Comparison of ENCODE assay signal across 8 cellular contexts in the genomic region with DNA sequence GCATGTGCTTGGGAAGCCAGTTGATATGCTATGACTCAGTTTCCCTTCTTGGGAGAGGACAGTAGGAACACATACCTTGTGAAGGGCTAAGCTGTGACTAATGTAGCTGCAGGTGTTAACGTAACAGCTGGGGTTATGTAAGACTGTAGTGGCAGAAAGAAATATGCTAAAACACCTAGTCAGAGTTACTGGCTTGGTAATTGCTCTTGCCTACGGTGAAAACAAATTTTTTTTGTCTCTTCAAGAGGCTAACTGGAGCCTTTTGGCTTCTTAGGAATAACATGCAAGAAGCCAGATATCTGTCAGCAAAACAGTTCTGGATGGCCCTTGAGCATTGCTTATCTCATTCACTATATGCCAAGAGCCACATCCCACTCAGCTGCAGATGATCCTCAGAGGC. TPM values are rescaled to one million over a fixed set of nuclear protein-coding genes. Genes with fewer than 3 reads are reported as not detected.
A peak's percentile ranks its signal among the peaks of the same experiment; 100 is the strongest.
DNase-seq lines count a peak whose midpoint lies in the region; TF ChIP-seq lines count a peak whose summit lies in the region.

No MANE protein-coding gene starts in this region.

- H4K20me1 ChIP-seq in DOHH2 (ENCODE audit: control insufficient read depth, insufficient read depth, low read depth, low read length) = no peaks in the 10 kb centered on the region
- H4K20me1 ChIP-seq in OCI-LY7 (ENCODE audit: insufficient read depth, low read length) = 0 out of 2 replicates have a peak, but pooled peaks cover 6% of the 10 kb centered on the region

- no TSS peak for BruUV-seq in OCI-LY7 (replicated peaks; lab: Mats Ljungman, UMichigan)

- H3K4me2 ChIP-seq in DOHH2 (ENCODE audit: low read length) (peak overlapping the region; percentile 96), OCI-LY7 (ENCODE audit: low read length) (peak overlapping the region; percentile 93), parathyroid adenoma (ENCODE audit: low read length) (peak overlapping the region; percentile 94)

- CTCF ChIA-PET in OCI-LY7 (lab: Charles Lee; ENCODE audit: unreplicated experiment) = interaction anchor here (4.0 kb wide), 1 partner anchor 35 kb away, joined by 67 read pairs; no protein-coding TSS in a partner anchor

- H3K9me2 ChIP-seq in DOHH2 (replicated peaks; ENCODE audit: control insufficient read depth, low read length) = no peaks in the 10 kb centered on the region
- H3K9me2 ChIP-seq in OCI-LY7 (ENCODE audit: insufficient read depth, low read length) = no peaks in the 10 kb centered on the region

- H3K36me3 ChIP-seq in DOHH2 (ENCODE audit: control insufficient read depth, low read length) (no peaks in the 10 kb centered on the region), OCI-LY7 (ENCODE audit: insufficient read depth, low read length) (no peaks in the 10 kb centered on the region), endodermal cell (ENCODE audit: control insufficient read depth, insufficient read depth, low read length) (peaks cover 8% of the 10 kb centered on the region), parathyroid adenoma (ENCODE audit: control insufficient read depth, insufficient read depth, low read length) (no peaks in the 10 kb centered on the region)

- H3K4me1 ChIP-seq in DOHH2 (ENCODE audit: control insufficient read depth, low read length) = peaks cover 48% of the 10 kb centered on the region
- H3K4me1 ChIP-seq in OCI-LY7 (ENCODE audit: insufficient read depth, low read length, poor library complexity, severe bottlenecking) = peaks cover 65% of the 10 kb centered on the region
- H3K4me1 ChIP-seq in endodermal cell (ENCODE audit: control insufficient read depth, insufficient read depth, low read length) = peaks cover 11% of the 10 kb centered on the region
- H3K4me1 ChIP-seq in parathyroid adenoma = peaks cover 3% of the 10 kb centered on the region

- H3K9me3 Mint-ChIP-seq in endodermal cell = no peaks in the 10 kb centered on the region

- intact Hi-C loops in OCI-LY7 (cut with micrococcal nuclease; ENCODE audit: unreplicated experiment) (loop anchor here (2.0 kb wide), 2 partner anchors 19 to 79 kb away; no protein-coding TSS in a partner anchor), posterior cingulate gyrus (cut with DNase I) (no loop called here), head of caudate nucleus (cut with DNase I) (no loop called here)

- DNase-seq in OCI-LY7 (ENCODE audit: low spot score) = peak; percentile 41
- DNase-seq in endodermal cell = no peak
- no peak for DNase-seq in NOMO-1 treated with dmso at 0.1 percent for 144 hours (lab: John Stamatoyannopoulos, UW; ENCODE audit: unreplicated experiment)
- DNase-seq in posterior cingulate gyrus = no peak
- no peak for DNase-seq in activated CD8-positive, alpha-beta memory T cell treated with anti-CD3 and anti-CD28 coated beads, Interleukin-2, amount 50 U/mL, for 48 hours
- no peak for DNase-seq in head of caudate nucleus

- POLR2A ChIA-PET in OCI-LY7 (lab: Charles Lee) = interaction anchor here (1.0 to 3.2 kb wide), 3 partner anchors 11 to 34 kb away, joined by 3 to 22 read pairs (median 3); no protein-coding TSS in a partner anchor

- H3K36me3 Mint-ChIP-seq in endodermal cell (ENCODE audit: low read depth) = no peaks in the 10 kb centered on the region

- 69 to 84% methylated on average over 2 of the region's 2 CpGs for WGBS in endodermal cell (ENCODE audit: insufficient coverage in 1 of 2, insufficient read length in 1 of 2), 2 experiments

- H3K9me3 ChIP-seq in DOHH2 (ENCODE audit: control insufficient read depth, insufficient read depth, low read length) (no peaks in the 10 kb centered on the region), OCI-LY7 (ENCODE audit: low read length) (no peaks in the 10 kb centered on the region), endodermal cell (ENCODE audit: control insufficient read depth, low read length) (no peaks in the 10 kb centered on the region), parathyroid adenoma (ENCODE audit: control insufficient read depth, low read length) (no peaks in the 10 kb centered on the region)

- H3K27me3 ChIP-seq in DOHH2 (ENCODE audit: control insufficient read depth, low read length) (no peaks in the 10 kb centered on the region), endodermal cell (ENCODE audit: control insufficient read depth, insufficient read depth, low read length, poor library complexity, severe bottlenecking) (no peaks in the 10 kb centered on the region), parathyroid adenoma (ENCODE audit: control insufficient read depth, insufficient read depth, low read length) (no peaks in the 10 kb centered on the region)

- peak overlapping the region; percentile 69 for H3K4me3 Mint-ChIP-seq in endodermal cell

- H3K9ac ChIP-seq in endodermal cell (ENCODE audit: extremely low read depth, low read length, poor library complexity, severe bottlenecking) = no peak overlapping the region
- H3K9ac ChIP-seq in parathyroid adenoma = no peak overlapping the region

- H3K27me3 Mint-ChIP-seq in endodermal cell (ENCODE audit: insufficient read depth) = no peaks in the 10 kb centered on the region

- H3K4me1 Mint-ChIP-seq in endodermal cell = peaks cover 43% of the 10 kb centered on the region

- peaks cover 16% of the 10 kb centered on the region for H3F3A ChIP-seq in DOHH2 (ENCODE audit: control insufficient read depth, insufficient read depth)

- H2AFZ ChIP-seq in OCI-LY7 (ENCODE audit: low read length) (no peak overlapping the region), parathyroid adenoma (no peak overlapping the region)

- H3K27ac Mint-ChIP-seq in endodermal cell = no peak overlapping the region

- H3K27ac ChIP-seq in DOHH2 (ENCODE audit: low read depth, low read length) (no peak overlapping the region), OCI-LY7 (ENCODE audit: low read depth, low read length, poor library complexity, severe bottlenecking) (no peak overlapping the region), endodermal cell (ENCODE audit: low read depth, low read length) (no peak overlapping the region), parathyroid adenoma (no peak overlapping the region)

- no peak for TF ChIP-seq CTCF in DOHH2 (IDR thresholded peaks at IDR 0.05; ENCODE audit: low read depth, low read length, poor library complexity, severe bottlenecking)
- TF ChIP-seq CTCF in OCI-LY7 (conservative IDR thresholded peaks at IDR 0.05; ENCODE audit: low read length) = no peak
- TF ChIP-seq CTCF in endodermal cell (conservative IDR thresholded peaks at IDR 0.05) = no peak
- TF ChIP-seq CTCF in parathyroid adenoma (IDR thresholded peaks at IDR 0.05) = no peak

- H3K79me2 ChIP-seq in DOHH2 (ENCODE audit: control insufficient read depth, low read length) = peaks cover 20% of the 10 kb centered on the region
- H3K79me2 ChIP-seq in OCI-LY7 (ENCODE audit: insufficient read depth, low read depth, low read length) = peaks cover 6% of the 10 kb centered on the region; the same call in 1 of the 2 replicates
- peaks cover 2% of the 10 kb centered on the region for H3K79me2 ChIP-seq in parathyroid adenoma

- H3K4me3 ChIP-seq in DOHH2 (ENCODE audit: low read length) (peak overlapping the region; percentile 95), OCI-LY7 (ENCODE audit: low read depth, low read length, poor library complexity, severe bottlenecking) (peak overlapping the region; percentile 78), endodermal cell (ENCODE audit: low read length) (peak overlapping the region; percentile 82), parathyroid adenoma (ENCODE audit: low read depth, low read length) (peak overlapping the region; percentile 71)

RNA-seq across cellular contexts. Expression of a gene that starts 1.4 kb away (rescaled TPM):
- total RNA-seq in OCI-LY7 (2014; rRNA removed; shearing (Covaris generic)) = 13.4 and 14.5 TPM in 2 replicates
- 17.4 and 22.3 TPM in 2 replicates for total RNA-seq in OCI-LY7 (2022)
- 10 to 100 TPM; 16.7 to 26.3 TPM for total RNA-seq in endodermal cell
- polyA plus RNA-seq in endodermal cell (2013, experiment 1 of 2) = 19.1 TPM
- 15.9 TPM for polyA plus RNA-seq in endodermal cell (2013, experiment 2 of 2)

RNA-seq across cellular contexts. Expression of a gene that starts 52.2 kb away (rescaled TPM):
- total RNA-seq in OCI-LY7 (2014; rRNA removed; shearing (Covaris generic)) = 3.0 and 5.4 TPM in 2 replicates
- total RNA-seq in OCI-LY7 (2022) (14.1 and 16.0 TPM in 2 replicates), endodermal cell (10 to 100 TPM; 18.4 to 22.1 TPM)
- polyA plus RNA-seq in endodermal cell (2013, experiment 1 of 2) = 14.1 TPM
- 11.3 TPM for polyA plus RNA-seq in endodermal cell (2013, experiment 2 of 2)
